Comparison of ENCODE assay signal across 22 cellular contexts in genomic region chr17:75617675-75618074, GRCh38. TPM values are rescaled to one million over a fixed set of nuclear protein-coding genes. Genes with fewer than 3 reads are reported as not detected.
DNase-seq lines count a peak whose midpoint lies in the region; ATAC-seq, FAIRE-seq and TF ChIP-seq lines count a peak whose summit lies in the region.
"Had no signal": no experiment of that assay in that cellular context is flagged by ENCODE, and none has a peak within 500 bp of the region (broad histone marks: within the 10 kb centered on the region; RNA-seq: fewer than 3 reads in every experiment).

No MANE protein-coding gene starts in this region.

- no peak overlapping the region for H3K4me3 Mint-ChIP-seq in neural crest cell
- H3K4me3 Mint-ChIP-seq: CD4-positive, CD25-positive, alpha-beta regulatory T cell; CD8-positive, alpha-beta memory T cell; GM23338; HFFc6 had no signal

- POLR2A ChIA-PET in HepG2 (lab: Yijun Ruan, JAX): interaction anchor here (1.4 to 1.8 kb wide), 3 partner anchors 12 to 29 kb away, joined by 3 to 6 read pairs (median 4); partner anchors contain the start of gene SMIM5

- H3K36me3 ChIP-seq in HepG2 (replicated peaks in 1 of 2; ENCODE audit: control insufficient read depth in 1 of 2, insufficient read depth in 2 of 2, low read length in 2 of 2) (no peaks in the 10 kb centered on the region), right lobe of liver (peaks cover 0 to 13% (median 0%) of the 10 kb centered on the region in 4 donors), duodenal mucosa (ENCODE audit: control insufficient read depth in 1 of 2, insufficient read depth in 2 of 2, low read length in 2 of 2) (peaks cover 20 to 93% of the 10 kb centered on the region in 2 donors), H7 (replicated peaks; ENCODE audit: control insufficient read depth, insufficient read depth, low read length) (no peaks in the 10 kb centered on the region)

- DNase-seq in HepG2 (ENCODE audit: low spot score) (no peak), right lobe of liver (no peak), neural crest cell (ENCODE audit: low read depth, low spot score) (no peak), medulla oblongata (ENCODE audit: extremely low spot score) (no peak), C1 segment of cervical spinal cord (lab: John Stamatoyannopoulos, UW) (no peak), H7 (no peak), foreskin melanocyte (no peak)
- DNase-seq: 8988T; CD4-positive, CD25-positive, alpha-beta regulatory T cell; CD8-positive, alpha-beta memory T cell; COR-L47; GF-D8; HFFc6 had no signal

- H3K9ac ChIP-seq in HepG2 (ENCODE audit: insufficient read depth, low read depth, low read length) (no peak overlapping the region), duodenal mucosa (ENCODE audit: low read depth in 1 of 2, low read length in 2 of 2) (peak overlapping the region in 1 of 2 donors; percentile 62)
- H3K9ac ChIP-seq: BLaER1 had no signal

- H3K4me1 Mint-ChIP-seq in neural crest cell: peaks cover 8% of the 10 kb centered on the region
- H3K4me1 Mint-ChIP-seq: CD8-positive, alpha-beta memory T cell had no signal

- H3K4me1 ChIP-seq in HepG2 (ENCODE audit: insufficient read depth, low read length): peaks cover 25% of the 10 kb centered on the region
- no peaks in the 10 kb centered on the region for H3K4me1 ChIP-seq in right lobe of liver
- peaks cover 25 to 39% of the 10 kb centered on the region in 2 donors for H3K4me1 ChIP-seq in duodenal mucosa (ENCODE audit: control insufficient read depth in 1 of 2, insufficient read depth in 2 of 2, low read length in 2 of 2)
- H3K4me1 ChIP-seq: BLaER1 had no signal

- ATAC-seq in HepG2 (no peak), right lobe of liver (no peak)
- ATAC-seq: GM23338, HCT116 had no signal

- in situ Hi-C loops in HepG2 (cut with HindIII; ENCODE audit: extremely low pct_ligation_motif_present, low pct_unique_long_range_greater_than_20kb): loop anchor here (10.0 kb wide), 1 partner anchor 137 kb away; no protein-coding TSS in a partner anchor

- H3K4me2 ChIP-seq in HepG2 (ENCODE audit: low read depth, low read length): no peak overlapping the region
- H3K4me2 ChIP-seq: BLaER1, GM23338 had no signal

- TF ChIP-seq RAD21 in HepG2 (CRISPR knock-in tag; IDR thresholded peaks at IDR 0.05): no peak

- no peaks in the 10 kb centered on the region for H3K9me3 Mint-ChIP-seq in neural crest cell
- H3K9me3 Mint-ChIP-seq: CD4-positive, CD25-positive, alpha-beta regulatory T cell; CD8-positive, alpha-beta memory T cell; GM23338; HFFc6 had no signal

- H3K27me3 Mint-ChIP-seq in neural crest cell (ENCODE audit: low read depth): peaks cover 2% of the 10 kb centered on the region
- H3K27me3 Mint-ChIP-seq: CD8-positive, alpha-beta memory T cell had no signal

- no peaks in the 10 kb centered on the region for H3K9me3 ChIP-seq in HepG2 (ENCODE audit: low read length)
- no peaks in the 10 kb centered on the region for H3K9me3 ChIP-seq in right lobe of liver
- H3K9me3 ChIP-seq in duodenal mucosa (ENCODE audit: control insufficient read depth in 1 of 2, low read length in 2 of 2): no peaks in the 10 kb centered on the region
- H3K9me3 ChIP-seq: BLaER1 had no signal

- H3K27me3 ChIP-seq in HepG2 (ENCODE audit: control insufficient read depth in 1 of 2, insufficient read depth in 2 of 2, low read length in 2 of 2) (no peaks in the 10 kb centered on the region), right lobe of liver (no peaks in the 10 kb centered on the region), duodenal mucosa (ENCODE audit: control insufficient read depth in 1 of 2, insufficient read depth in 2 of 2, low read length in 2 of 2) (no peaks in the 10 kb centered on the region), H7 (ENCODE audit: control insufficient read depth, insufficient read depth, low read length) (no peaks in the 10 kb centered on the region)
- H3K27me3 ChIP-seq: BLaER1 had no signal

- H2AFZ ChIP-seq in HepG2 (ENCODE audit: low read length): no peak overlapping the region
- H2AFZ ChIP-seq: GM23338 had no signal

- CTCF ChIA-PET in HepG2 (lab: Yijun Ruan, JAX; ENCODE audit: low intra/inter-chr PET ratio, low total read pairs): no interaction called here

- no peaks in the 10 kb centered on the region for H3K36me3 Mint-ChIP-seq in neural crest cell (ENCODE audit: low read depth)

- TF ChIP-seq EP300 in HepG2 (IDR thresholded peaks at IDR 0.05; ENCODE audit: low read depth in 2 of 2, low read length in 2 of 2) (no peak), HepG2 (CRISPR knock-in tag; IDR thresholded peaks at IDR 0.05; ENCODE audit: borderline replicate concordance) (no peak)

- no peak for FAIRE-seq in HepG2 (lab: Jason Lieb, UNC)
- FAIRE-seq: D721Med, H54 had no signal

- no peak overlapping the region for H3K4me3 ChIP-seq in HepG2 (replicated peaks in 1 of 3; ENCODE audit: insufficient read depth in 1 of 3, low read depth in 2 of 3, low read length in 3 of 3)
- H3K4me3 ChIP-seq in right lobe of liver: no peak overlapping the region
- peak overlapping the region in 1 of 2 donors; percentile 21 for H3K4me3 ChIP-seq in duodenal mucosa (ENCODE audit: low read depth in 1 of 2, low read length in 2 of 2)
- H3K4me3 ChIP-seq in H7 (ENCODE audit: insufficient read depth, low read depth, low read length): no peak overlapping the region
- H3K4me3 ChIP-seq: BLaER1, GM23338 had no signal

- H3K27ac ChIP-seq in HepG2 (ENCODE audit: extremely low read length, insufficient read depth, low read length) (no peak overlapping the region), right lobe of liver (no peak overlapping the region), duodenal mucosa (ENCODE audit: low read depth, low read length) (peak overlapping the region; percentile 5)
- H3K27ac ChIP-seq: BLaER1 had no signal

- TF ChIP-seq POLR2A in HepG2 (IDR thresholded peaks at IDR 0.05; ENCODE audit: insufficient read depth in 1 of 2, low read depth in 2 of 2, low read length in 2 of 2) (no peak), right lobe of liver (IDR thresholded peaks at IDR 0.05) (no peak)

- no peak for TF ChIP-seq CTCF in HepG2 (CRISPR knock-in tag; IDR thresholded peaks at IDR 0.05)
- no peak for TF ChIP-seq CTCF in right lobe of liver (IDR thresholded peaks at IDR 0.05)
- no peak for TF ChIP-seq CTCF in neural crest cell (conservative IDR thresholded peaks at IDR 0.05)

- no peaks in the 10 kb centered on the region; the same call in 1 of the 2 replicates for H4K20me1 ChIP-seq in HepG2 (ENCODE audit: insufficient read depth, low read length)
- H4K20me1 ChIP-seq: BLaER1 had no signal

- H3K79me2 ChIP-seq in HepG2 (ENCODE audit: insufficient read depth, low read length): no peaks in the 10 kb centered on the region

- no TSS peak for BruUV-seq in HepG2 (replicated peaks; lab: Mats Ljungman, UMichigan)

- 91% methylated on average over 10 of the region's 11 CpGs for WGBS in HepG2 (ENCODE audit: low lambda C conversion rate)
- WGBS in right lobe of liver (ENCODE audit: insufficient coverage, low coverage, low lambda C conversion rate, missing lambda C conversion rate): no CpG with 5 or more reads among the region's 11 CpGs

- H3K27ac Mint-ChIP-seq in neural crest cell (ENCODE audit: unreplicated experiment): peak overlapping the region; percentile 57
- H3K27ac Mint-ChIP-seq: CD8-positive, alpha-beta memory T cell; GM23338; HFFc6 had no signal

- intact Hi-C loops in HepG2 (cut with micrococcal nuclease; ENCODE audit: unreplicated experiment) (no loop called here), right lobe of liver (cut with DNase I) (no loop called here)

RNA-seq across cellular contexts. Expression of gene SMIM5, which starts 15.6 kb away (rescaled TPM):
- total RNA-seq in HepG2 (2016; rRNA removed; fragmentation: Illumina TruSeq; extraction: Trizol) (not detected in 2 replicates), right lobe of liver (under 1 TPM in 5 of 6 experiments, not detected in 1; 0.06 to 0.78 (median 0.29) TPM), neural crest cell (0.32 TPM in 1 of 2 replicates, not detected in the other)
- total RNA-seq in HepG2 (2016; cell fraction: cytosol; rRNA removed; fragmentation: Illumina TruSeq; extraction: Trizol; ENCODE audit: low read depth): not detected in 2 replicates
- total RNA-seq in HepG2 (2016; cell fraction: insoluble cytoplasmic fraction; rRNA removed; fragmentation: Illumina TruSeq; extraction: Trizol): 0.09 TPM in 1 of 2 replicates, not detected in the other
- not detected in 2 replicates for total RNA-seq in HepG2 (2016; cell fraction: membrane; rRNA removed; fragmentation: Illumina TruSeq; extraction: Trizol)
- total RNA-seq in HepG2 (2016; cell fraction: nucleus; rRNA removed; fragmentation: Illumina TruSeq; extraction: Trizol): not detected in 2 replicates
- polyA plus RNA-seq in HepG2 (2011; rRNA removed): 0.05 TPM in 1 of 2 replicates, not detected in the other
- polyA plus RNA-seq in HepG2 (2011; cell fraction: cytosol; rRNA removed): 0.05 TPM in 1 of 2 replicates, not detected in the other
- polyA plus RNA-seq in HepG2 (2011; cell fraction: nucleus; rRNA removed): 0.35 and 0.80 TPM in 2 replicates
- 0.20 and 0.48 TPM in 2 replicates for polyA plus RNA-seq in HepG2 (2012)
- not detected in 2 replicates for polyA plus RNA-seq in HepG2 (2016; cell fraction: cytosol; fragmentation: Illumina TruSeq; extraction: Trizol; ENCODE audit: low read depth)
- 0.14 TPM in 1 of 2 replicates, not detected in the other for polyA plus RNA-seq in HepG2 (2016; cell fraction: insoluble cytoplasmic fraction; fragmentation: Illumina TruSeq; extraction: Trizol; ENCODE audit: low read depth)
- polyA plus RNA-seq in HepG2 (2016; cell fraction: membrane; fragmentation: Illumina TruSeq; extraction: Trizol; ENCODE audit: low read depth): not detected in 2 replicates
- not detected in 2 replicates for polyA plus RNA-seq in HepG2 (2016; cell fraction: nucleus; fragmentation: Illumina TruSeq; extraction: Trizol; ENCODE audit: insufficient read depth, low read depth)
- not detected in 2 replicates for polyA minus RNA-seq in HepG2 (2011; rRNA and poly(A)+ RNA removed; ENCODE audit: low replicate concordance)
- not detected in 2 replicates for polyA minus RNA-seq in HepG2 (2011; cell fraction: cytosol; rRNA and poly(A)+ RNA removed)
- polyA minus RNA-seq in HepG2 (2011; cell fraction: nucleus; rRNA and poly(A)+ RNA removed): 0.26 TPM in 1 of 2 replicates, not detected in the other
- 0.11 TPM in 1 of 2 replicates, not detected in the other for total RNA-seq in H7 (2014; rRNA removed; shearing (Covaris generic))
- total RNA-seq: A673, Daoy, GM23338 had no signal
- polyA plus RNA-seq: AG04450 had no signal

RNA-seq across cellular contexts. Expression of gene MYO15B, which starts 30.1 kb away (rescaled TPM):
- total RNA-seq in HepG2 (2016; rRNA removed; fragmentation: Illumina TruSeq; extraction: Trizol) (1.9 and 2.8 TPM in 2 replicates), right lobe of liver (100 to 1,000 TPM in 1 of 6 experiments, 10 to 100 TPM in 5; 26.4 to 104 (median 52.9) TPM), neural crest cell (23.3 and 23.7 TPM in 2 replicates)
- total RNA-seq in HepG2 (2016; cell fraction: cytosol; rRNA removed; fragmentation: Illumina TruSeq; extraction: Trizol; ENCODE audit: low read depth): 0.61 and 0.79 TPM in 2 replicates
- 1.1 and 2.7 TPM in 2 replicates for total RNA-seq in HepG2 (2016; cell fraction: insoluble cytoplasmic fraction; rRNA removed; fragmentation: Illumina TruSeq; extraction: Trizol)
- total RNA-seq in HepG2 (2016; cell fraction: membrane; rRNA removed; fragmentation: Illumina TruSeq; extraction: Trizol): 0.83 and 1.2 TPM in 2 replicates
- 3.0 and 3.8 TPM in 2 replicates for total RNA-seq in HepG2 (2016; cell fraction: nucleus; rRNA removed; fragmentation: Illumina TruSeq; extraction: Trizol)
- polyA plus RNA-seq in HepG2 (2011; rRNA removed): 8.1 and 11.2 TPM in 2 replicates
- 1.6 and 2.5 TPM in 2 replicates for polyA plus RNA-seq in HepG2 (2011; cell fraction: cytosol; rRNA removed)
- polyA plus RNA-seq in HepG2 (2011; cell fraction: nucleus; rRNA removed): 122 and 144 TPM in 2 replicates
- polyA plus RNA-seq in HepG2 (2012): 9.5 and 12.7 TPM in 2 replicates
- 0.53 and 1.00 TPM in 2 replicates for polyA plus RNA-seq in HepG2 (2016; cell fraction: cytosol; fragmentation: Illumina TruSeq; extraction: Trizol; ENCODE audit: low read depth)
- 0.63 and 1.4 TPM in 2 replicates for polyA plus RNA-seq in HepG2 (2016; cell fraction: insoluble cytoplasmic fraction; fragmentation: Illumina TruSeq; extraction: Trizol; ENCODE audit: low read depth)
- 0.49 and 0.86 TPM in 2 replicates for polyA plus RNA-seq in HepG2 (2016; cell fraction: membrane; fragmentation: Illumina TruSeq; extraction: Trizol; ENCODE audit: low read depth)
- polyA plus RNA-seq in HepG2 (2016; cell fraction: nucleus; fragmentation: Illumina TruSeq; extraction: Trizol; ENCODE audit: insufficient read depth, low read depth): 12.0 and 13.6 TPM in 2 replicates
- 7.2 and 13.2 TPM in 2 replicates for polyA minus RNA-seq in HepG2 (2011; rRNA and poly(A)+ RNA removed; ENCODE audit: low replicate concordance)
- polyA minus RNA-seq in HepG2 (2011; cell fraction: cytosol; rRNA and poly(A)+ RNA removed): 3.0 and 6.8 TPM in 2 replicates
- 16.5 and 25.7 TPM in 2 replicates for polyA minus RNA-seq in HepG2 (2011; cell fraction: nucleus; rRNA and poly(A)+ RNA removed)
- total RNA-seq in H7 (2014; rRNA removed; shearing (Covaris generic)): 9.9 and 14.6 TPM in 2 replicates

RNA-seq across cellular contexts. Expression of gene RECQL5, which starts 49.3 kb away (rescaled TPM):
- total RNA-seq in HepG2 (2016; rRNA removed; fragmentation: Illumina TruSeq; extraction: Trizol) (17.8 and 32.0 TPM in 2 replicates), right lobe of liver (10 to 100 TPM; 13.5 to 24.8 (median 18.4) TPM), neural crest cell (47.3 and 47.5 TPM in 2 replicates)
- total RNA-seq in HepG2 (2016; cell fraction: cytosol; rRNA removed; fragmentation: Illumina TruSeq; extraction: Trizol; ENCODE audit: low read depth): 38.8 and 39.2 TPM in 2 replicates
- 17.8 and 31.1 TPM in 2 replicates for total RNA-seq in HepG2 (2016; cell fraction: insoluble cytoplasmic fraction; rRNA removed; fragmentation: Illumina TruSeq; extraction: Trizol)
- 9.2 and 11.3 TPM in 2 replicates for total RNA-seq in HepG2 (2016; cell fraction: membrane; rRNA removed; fragmentation: Illumina TruSeq; extraction: Trizol)
- total RNA-seq in HepG2 (2016; cell fraction: nucleus; rRNA removed; fragmentation: Illumina TruSeq; extraction: Trizol): 41.9 and 45.5 TPM in 2 replicates
- 27.7 and 33.4 TPM in 2 replicates for polyA plus RNA-seq in HepG2 (2011; rRNA removed)
- 8.7 and 11.9 TPM in 2 replicates for polyA plus RNA-seq in HepG2 (2011; cell fraction: cytosol; rRNA removed)
- 256 and 300 TPM in 2 replicates for polyA plus RNA-seq in HepG2 (2011; cell fraction: nucleus; rRNA removed)
- polyA plus RNA-seq in HepG2 (2012): 38.2 and 41.9 TPM in 2 replicates
- polyA plus RNA-seq in HepG2 (2016; cell fraction: cytosol; fragmentation: Illumina TruSeq; extraction: Trizol; ENCODE audit: low read depth): 1.7 and 1.9 TPM in 2 replicates
- polyA plus RNA-seq in HepG2 (2016; cell fraction: insoluble cytoplasmic fraction; fragmentation: Illumina TruSeq; extraction: Trizol; ENCODE audit: low read depth): 12.2 and 17.3 TPM in 2 replicates
- polyA plus RNA-seq in HepG2 (2016; cell fraction: membrane; fragmentation: Illumina TruSeq; extraction: Trizol; ENCODE audit: low read depth): 3.6 and 4.1 TPM in 2 replicates
- polyA plus RNA-seq in HepG2 (2016; cell fraction: nucleus; fragmentation: Illumina TruSeq; extraction: Trizol; ENCODE audit: insufficient read depth, low read depth): 112 and 116 TPM in 2 replicates
- polyA minus RNA-seq in HepG2 (2011; rRNA and poly(A)+ RNA removed; ENCODE audit: low replicate concordance): 51.0 and 71.9 TPM in 2 replicates
- polyA minus RNA-seq in HepG2 (2011; cell fraction: cytosol; rRNA and poly(A)+ RNA removed): 15.1 and 15.3 TPM in 2 replicates
- 69.1 and 72.6 TPM in 2 replicates for polyA minus RNA-seq in HepG2 (2011; cell fraction: nucleus; rRNA and poly(A)+ RNA removed)
- total RNA-seq in H7 (2014; rRNA removed; shearing (Covaris generic)): 36.3 and 40.0 TPM in 2 replicates

RNA-seq across cellular contexts. Expression of gene SAP30BP, which starts 49.5 kb away (rescaled TPM):
- total RNA-seq in HepG2 (2016; rRNA removed; fragmentation: Illumina TruSeq; extraction: Trizol) (99.4 and 109 TPM in 2 replicates), right lobe of liver (10 to 100 TPM; 24.0 to 36.0 (median 27.0) TPM), neural crest cell (113 and 123 TPM in 2 replicates)
- total RNA-seq in HepG2 (2016; cell fraction: cytosol; rRNA removed; fragmentation: Illumina TruSeq; extraction: Trizol; ENCODE audit: low read depth): 35.7 and 41.2 TPM in 2 replicates
- total RNA-seq in HepG2 (2016; cell fraction: insoluble cytoplasmic fraction; rRNA removed; fragmentation: Illumina TruSeq; extraction: Trizol): 105 and 112 TPM in 2 replicates
- 35.1 and 45.2 TPM in 2 replicates for total RNA-seq in HepG2 (2016; cell fraction: membrane; rRNA removed; fragmentation: Illumina TruSeq; extraction: Trizol)
- 76.4 and 82.2 TPM in 2 replicates for total RNA-seq in HepG2 (2016; cell fraction: nucleus; rRNA removed; fragmentation: Illumina TruSeq; extraction: Trizol)
- 67.7 and 80.1 TPM in 2 replicates for polyA plus RNA-seq in HepG2 (2011; rRNA removed)
- polyA plus RNA-seq in HepG2 (2011; cell fraction: cytosol; rRNA removed): 59.4 and 67.4 TPM in 2 replicates
- polyA plus RNA-seq in HepG2 (2011; cell fraction: nucleus; rRNA removed): 191 and 218 TPM in 2 replicates
- 57.3 and 65.0 TPM in 2 replicates for polyA plus RNA-seq in HepG2 (2012)
- polyA plus RNA-seq in HepG2 (2016; cell fraction: cytosol; fragmentation: Illumina TruSeq; extraction: Trizol; ENCODE audit: low read depth): 20.2 and 20.5 TPM in 2 replicates
- polyA plus RNA-seq in HepG2 (2016; cell fraction: insoluble cytoplasmic fraction; fragmentation: Illumina TruSeq; extraction: Trizol; ENCODE audit: low read depth): 110 and 119 TPM in 2 replicates
- polyA plus RNA-seq in HepG2 (2016; cell fraction: membrane; fragmentation: Illumina TruSeq; extraction: Trizol; ENCODE audit: low read depth): 27.8 and 32.7 TPM in 2 replicates
- 131 and 143 TPM in 2 replicates for polyA plus RNA-seq in HepG2 (2016; cell fraction: nucleus; fragmentation: Illumina TruSeq; extraction: Trizol; ENCODE audit: insufficient read depth, low read depth)
- 42.3 and 45.2 TPM in 2 replicates for polyA minus RNA-seq in HepG2 (2011; rRNA and poly(A)+ RNA removed; ENCODE audit: low replicate concordance)
- 17.6 and 28.8 TPM in 2 replicates for polyA minus RNA-seq in HepG2 (2011; cell fraction: cytosol; rRNA and poly(A)+ RNA removed)
- polyA minus RNA-seq in HepG2 (2011; cell fraction: nucleus; rRNA and poly(A)+ RNA removed): 90.4 and 101 TPM in 2 replicates
- 52.9 and 61.3 TPM in 2 replicates for total RNA-seq in H7 (2014; rRNA removed; shearing (Covaris generic))
